In the genomic region with DNA sequence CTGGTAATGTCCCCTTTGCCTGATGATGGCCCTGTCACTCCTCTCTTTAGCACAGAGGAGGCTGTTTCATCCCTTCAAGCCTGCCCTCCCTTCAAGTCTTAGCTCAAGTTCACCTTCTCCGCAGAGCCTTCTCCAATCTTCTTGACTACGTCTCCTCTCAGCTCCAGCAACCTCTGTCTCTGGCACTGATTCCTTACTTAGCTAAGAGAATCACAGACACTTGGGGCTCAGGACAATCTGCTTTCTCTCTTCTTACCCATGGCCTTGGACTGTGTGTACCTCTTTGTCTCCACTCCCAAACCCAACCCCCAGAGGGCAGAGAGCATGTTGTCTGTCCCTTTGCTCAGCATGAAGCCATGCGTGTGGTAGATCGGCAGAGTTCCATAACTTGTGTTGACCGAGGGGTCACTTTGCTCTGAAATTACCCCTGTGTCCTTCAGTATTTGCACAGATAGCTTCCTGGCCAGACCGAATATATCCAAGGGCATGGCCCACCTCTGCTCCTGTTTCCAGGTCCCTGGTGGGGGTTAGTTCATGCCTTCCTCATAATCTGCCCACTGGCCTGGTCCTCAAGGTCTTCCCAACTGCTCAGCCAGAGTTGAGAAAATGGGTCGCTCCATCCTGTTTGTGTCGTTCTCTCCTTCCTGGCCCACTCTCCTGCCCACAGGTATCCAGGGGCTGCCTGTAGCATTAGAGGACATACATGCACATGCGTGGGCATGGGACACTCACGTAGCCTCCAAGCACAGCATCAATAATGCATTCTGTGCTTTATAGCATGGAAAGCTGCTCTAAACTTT, we compare ENCODE assay signal across 1 cellular context.
A peak's percentile ranks its signal among the peaks of the same experiment; 100 is the strongest.
TF ChIP-seq lines count a peak whose summit lies in the region.

No MANE protein-coding gene starts in this region.

TF ChIP-seq in HepG2, 621 proteins besides CTCF, POLR2A, EP300 and RAD21 (continued from another document and continues in another):
- no peak for TF ChIP-seq ZNF557 (CRISPR knock-in tag; IDR thresholded peaks at IDR 0.05)
- no peak for TF ChIP-seq MAFG (CRISPR knock-in tag; IDR thresholded peaks at IDR 0.05)
- peak; percentile 89 for TF ChIP-seq ETV5 (CRISPR knock-in tag; IDR thresholded peaks at IDR 0.05; ENCODE audit: borderline replicate concordance)
- 0 out of 2 replicates have a peak, but pooled peaks have one; percentile 18 for TF ChIP-seq ZNF274 (CRISPR knock-in tag; IDR thresholded peaks at IDR 0.05)
- peak; percentile 62 for TF ChIP-seq MED8 (CRISPR knock-in tag; IDR thresholded peaks at IDR 0.05; ENCODE audit: insufficient replicate concordance)
- TF ChIP-seq PPARG (CRISPR knock-in tag; conservative IDR thresholded peaks at IDR 0.05): peak; percentile 68
- TF ChIP-seq, protein P1, sequence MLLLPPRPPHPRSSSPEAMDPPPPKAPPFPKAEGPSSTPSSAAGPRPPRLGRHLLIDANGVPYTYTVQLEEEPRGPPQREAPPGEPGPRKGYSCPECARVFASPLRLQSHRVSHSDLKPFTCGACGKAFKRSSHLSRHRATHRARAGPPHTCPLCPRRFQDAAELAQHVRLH (CRISPR knock-in tag; IDR thresholded peaks at IDR 0.05; ENCODE audit: borderline replicate concordance, low read depth): peak; percentile 95; the same call in 1 of the 2 replicates
- no peak for TF ChIP-seq ZBTB42 (CRISPR knock-in tag; IDR thresholded peaks at IDR 0.05)
- TF ChIP-seq ISL2 (CRISPR knock-in tag; IDR thresholded peaks at IDR 0.05): peak; percentile 84
- peak; percentile 63; the same call in 1 of the 2 replicates for TF ChIP-seq FOXC1 (CRISPR knock-in tag; IDR thresholded peaks at IDR 0.05; ENCODE audit: borderline replicate concordance)
- TF ChIP-seq MTA1 (CRISPR knock-in tag; IDR thresholded peaks at IDR 0.05; ENCODE audit: borderline replicate concordance): peak; percentile 97
- peak; percentile 98 for TF ChIP-seq ESRRA (CRISPR knock-in tag; IDR thresholded peaks at IDR 0.05; ENCODE audit: low read depth)
- TF ChIP-seq, protein P2, sequence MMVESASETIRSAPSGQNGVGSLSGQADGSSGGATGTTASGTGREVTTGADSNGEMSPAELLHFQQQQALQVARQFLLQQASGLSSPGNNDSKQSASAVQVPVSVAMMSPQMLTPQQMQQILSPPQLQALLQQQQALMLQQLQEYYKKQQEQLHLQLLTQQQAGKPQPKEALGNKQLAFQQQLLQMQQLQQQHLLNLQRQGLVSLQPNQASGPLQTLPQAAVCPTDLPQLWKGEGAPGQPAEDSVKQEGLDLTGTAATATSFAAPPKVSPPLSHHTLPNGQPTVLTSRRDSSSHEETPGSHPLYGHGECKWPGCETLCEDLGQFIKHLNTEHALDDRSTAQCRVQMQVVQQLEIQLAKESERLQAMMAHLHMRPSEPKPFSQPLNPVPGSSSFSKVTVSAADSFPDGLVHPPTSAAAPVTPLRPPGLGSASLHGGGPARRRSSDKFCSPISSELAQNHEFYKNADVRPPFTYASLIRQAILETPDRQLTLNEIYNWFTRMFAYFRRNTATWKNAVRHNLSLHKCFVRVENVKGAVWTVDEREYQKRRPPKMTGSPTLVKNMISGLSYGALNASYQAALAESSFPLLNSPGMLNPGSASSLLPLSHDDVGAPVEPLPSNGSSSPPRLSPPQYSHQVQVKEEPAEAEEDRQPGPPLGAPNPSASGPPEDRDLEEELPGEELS (CRISPR knock-in tag; IDR thresholded peaks at IDR 0.05): peak; percentile 90
- TF ChIP-seq, protein P3, sequence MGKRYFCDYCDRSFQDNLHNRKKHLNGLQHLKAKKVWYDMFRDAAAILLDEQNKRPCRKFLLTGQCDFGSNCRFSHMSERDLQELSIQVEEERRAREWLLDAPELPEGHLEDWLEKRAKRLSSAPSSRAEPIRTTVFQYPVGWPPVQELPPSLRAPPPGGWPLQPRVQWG (CRISPR knock-in tag; IDR thresholded peaks at IDR 0.05; ENCODE audit: borderline replicate concordance, low read depth): no peak
- TF ChIP-seq ZNF766 (CRISPR knock-in tag; IDR thresholded peaks at IDR 0.05; ENCODE audit: borderline replicate concordance): peak; percentile 73; the same call in 1 of the 2 replicates
- TF ChIP-seq, protein P4, sequence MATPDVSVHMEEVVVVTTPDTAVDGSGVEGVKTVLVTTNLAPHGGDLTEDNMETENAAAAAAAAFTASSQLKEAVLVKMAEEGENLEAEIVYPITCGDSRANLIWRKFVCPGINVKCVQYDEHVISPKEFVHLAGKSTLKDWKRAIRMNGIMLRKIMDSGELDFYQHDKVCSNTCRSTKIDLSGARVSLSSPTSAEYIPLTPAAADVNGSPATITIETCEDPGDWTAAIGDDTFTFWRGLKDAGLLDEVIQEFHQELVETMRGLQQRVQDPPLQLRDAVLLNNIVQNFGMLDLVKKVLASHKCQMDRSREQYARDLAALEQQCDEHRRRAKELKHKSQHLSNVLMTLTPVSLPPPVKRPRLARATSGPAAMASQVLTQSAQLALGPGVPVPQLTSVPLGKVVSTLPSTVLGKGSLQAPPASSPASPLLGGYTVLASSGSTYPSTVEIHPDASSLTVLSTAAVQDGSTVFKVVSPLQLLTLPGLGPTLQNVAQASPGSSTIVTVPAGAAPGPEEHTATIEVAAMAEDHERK (CRISPR knock-in tag; IDR thresholded peaks at IDR 0.05; ENCODE audit: low read depth): 0 out of 2 replicates have a peak, but pooled peaks have one; percentile 20
- peak; percentile 90 for TF ChIP-seq SAP130 (CRISPR knock-in tag; IDR thresholded peaks at IDR 0.05; ENCODE audit: low read depth)
- TF ChIP-seq U2AF1 (optimal IDR thresholded peaks at IDR 0.05; ENCODE audit: low read depth, low read length): peak; percentile 40
- peak; percentile 90; the same call in 1 of the 2 replicates for TF ChIP-seq RFXAP (CRISPR knock-in tag; IDR thresholded peaks at IDR 0.05; ENCODE audit: borderline replicate concordance)
- 0 out of 2 replicates have a peak, but pooled peaks have one; percentile 67 for TF ChIP-seq ZNF564 (CRISPR knock-in tag; IDR thresholded peaks at IDR 0.05)
- peak; percentile 80; the same call in 1 of the 2 replicates for TF ChIP-seq ZNF446 (CRISPR knock-in tag; IDR thresholded peaks at IDR 0.05)
- TF ChIP-seq TOPORS (CRISPR knock-in tag; IDR thresholded peaks at IDR 0.05): peak; percentile 79; the same call in 1 of the 2 replicates
- TF ChIP-seq ZNF616 (CRISPR knock-in tag; IDR thresholded peaks at IDR 0.05; ENCODE audit: low read depth): peak; percentile 28
- 0 out of 2 replicates have a peak, but pooled peaks have one; percentile 50 for TF ChIP-seq NFIC (IDR thresholded peaks at IDR 0.05; ENCODE audit: low read length)
- peak; percentile 89; the same call in 1 of the 2 replicates for TF ChIP-seq MIER2 (CRISPR knock-in tag; IDR thresholded peaks at IDR 0.05)
- no peak for TF ChIP-seq ZNF260 (CRISPR knock-in tag; IDR thresholded peaks at IDR 0.05; ENCODE audit: borderline replicate concordance, low read depth)
- TF ChIP-seq, protein P5, sequence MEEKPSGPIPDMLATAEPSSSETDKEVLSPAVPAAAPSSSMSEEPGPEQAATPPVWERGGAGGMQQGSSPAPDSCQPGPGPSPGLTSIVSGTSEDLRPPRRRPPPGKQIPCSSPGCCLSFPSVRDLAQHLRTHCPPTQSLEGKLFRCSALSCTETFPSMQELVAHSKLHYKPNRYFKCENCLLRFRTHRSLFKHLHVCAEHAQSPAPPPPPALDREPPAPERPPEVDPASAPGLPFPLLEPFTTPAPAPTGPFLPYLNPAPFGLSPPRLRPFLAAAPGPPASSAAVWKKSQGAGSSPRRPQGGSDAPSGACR (CRISPR knock-in tag; IDR thresholded peaks at IDR 0.05): peak; percentile 93
- TF ChIP-seq, protein P6, sequence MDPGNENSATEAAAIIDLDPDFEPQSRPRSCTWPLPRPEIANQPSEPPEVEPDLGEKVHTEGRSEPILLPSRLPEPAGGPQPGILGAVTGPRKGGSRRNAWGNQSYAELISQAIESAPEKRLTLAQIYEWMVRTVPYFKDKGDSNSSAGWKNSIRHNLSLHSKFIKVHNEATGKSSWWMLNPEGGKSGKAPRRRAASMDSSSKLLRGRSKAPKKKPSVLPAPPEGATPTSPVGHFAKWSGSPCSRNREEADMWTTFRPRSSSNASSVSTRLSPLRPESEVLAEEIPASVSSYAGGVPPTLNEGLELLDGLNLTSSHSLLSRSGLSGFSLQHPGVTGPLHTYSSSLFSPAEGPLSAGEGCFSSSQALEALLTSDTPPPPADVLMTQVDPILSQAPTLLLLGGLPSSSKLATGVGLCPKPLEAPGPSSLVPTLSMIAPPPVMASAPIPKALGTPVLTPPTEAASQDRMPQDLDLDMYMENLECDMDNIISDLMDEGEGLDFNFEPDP (CRISPR knock-in tag; conservative IDR thresholded peaks at IDR 0.05): peak; percentile 96; the same call in 1 of the 2 replicates
- TF ChIP-seq ZFP37 (CRISPR knock-in tag; IDR thresholded peaks at IDR 0.05; ENCODE audit: borderline replicate concordance): peak; percentile 75; the same call in 1 of the 2 replicates
- TF ChIP-seq SP2 (CRISPR knock-in tag; IDR thresholded peaks at IDR 0.05): no peak
- peak; percentile 98 for TF ChIP-seq RXRA (CRISPR knock-in tag; IDR thresholded peaks at IDR 0.05)
- peak; percentile 41; the same call in 1 of the 2 replicates for TF ChIP-seq ZFX (CRISPR knock-in tag; IDR thresholded peaks at IDR 0.05; ENCODE audit: low read depth)
- peak; percentile 53 to 89 for TF ChIP-seq NR2F1 (CRISPR knock-in tag; IDR thresholded peaks at IDR 0.05)
- TF ChIP-seq ZNF230 (CRISPR knock-in tag; IDR thresholded peaks at IDR 0.05): no peak
- TF ChIP-seq, protein P7, sequence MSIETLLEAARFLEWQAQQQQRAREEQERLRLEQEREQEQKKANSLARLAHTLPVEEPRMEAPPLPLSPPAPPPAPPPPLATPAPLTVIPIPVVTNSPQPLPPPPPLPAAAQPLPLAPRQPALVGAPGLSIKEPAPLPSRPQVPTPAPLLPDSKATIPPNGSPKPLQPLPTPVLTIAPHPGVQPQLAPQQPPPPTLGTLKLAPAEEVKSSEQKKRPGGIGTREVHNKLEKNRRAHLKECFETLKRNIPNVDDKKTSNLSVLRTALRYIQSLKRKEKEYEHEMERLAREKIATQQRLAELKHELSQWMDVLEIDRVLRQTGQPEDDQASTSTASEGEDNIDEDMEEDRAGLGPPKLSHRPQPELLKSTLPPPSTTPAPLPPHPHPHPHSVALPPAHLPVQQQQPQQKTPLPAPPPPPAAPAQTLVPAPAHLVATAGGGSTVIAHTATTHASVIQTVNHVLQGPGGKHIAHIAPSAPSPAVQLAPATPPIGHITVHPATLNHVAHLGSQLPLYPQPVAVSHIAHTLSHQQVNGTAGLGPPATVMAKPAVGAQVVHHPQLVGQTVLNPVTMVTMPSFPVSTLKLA (IDR thresholded peaks at IDR 0.05): peak; percentile 59
- 0 out of 2 replicates have a peak, but pooled peaks have one; percentile 6 for TF ChIP-seq HCFC1 (IDR thresholded peaks at IDR 0.05; ENCODE audit: low read depth, low read length)
- peak; percentile 98 for TF ChIP-seq HNF4G (IDR thresholded peaks at IDR 0.05; ENCODE audit: borderline replicate concordance, low read depth, low read length)
- TF ChIP-seq HNF4G (CRISPR knock-in tag; IDR thresholded peaks at IDR 0.05; ENCODE audit: borderline replicate concordance, low read depth): peak; percentile 93
- peak; percentile 99 for TF ChIP-seq DPF2 (CRISPR knock-in tag; IDR thresholded peaks at IDR 0.05; ENCODE audit: borderline replicate concordance, low read depth)
- TF ChIP-seq HDAC2 (CRISPR knock-in tag; IDR thresholded peaks at IDR 0.05): peak; percentile 99
- TF ChIP-seq, protein P8, sequence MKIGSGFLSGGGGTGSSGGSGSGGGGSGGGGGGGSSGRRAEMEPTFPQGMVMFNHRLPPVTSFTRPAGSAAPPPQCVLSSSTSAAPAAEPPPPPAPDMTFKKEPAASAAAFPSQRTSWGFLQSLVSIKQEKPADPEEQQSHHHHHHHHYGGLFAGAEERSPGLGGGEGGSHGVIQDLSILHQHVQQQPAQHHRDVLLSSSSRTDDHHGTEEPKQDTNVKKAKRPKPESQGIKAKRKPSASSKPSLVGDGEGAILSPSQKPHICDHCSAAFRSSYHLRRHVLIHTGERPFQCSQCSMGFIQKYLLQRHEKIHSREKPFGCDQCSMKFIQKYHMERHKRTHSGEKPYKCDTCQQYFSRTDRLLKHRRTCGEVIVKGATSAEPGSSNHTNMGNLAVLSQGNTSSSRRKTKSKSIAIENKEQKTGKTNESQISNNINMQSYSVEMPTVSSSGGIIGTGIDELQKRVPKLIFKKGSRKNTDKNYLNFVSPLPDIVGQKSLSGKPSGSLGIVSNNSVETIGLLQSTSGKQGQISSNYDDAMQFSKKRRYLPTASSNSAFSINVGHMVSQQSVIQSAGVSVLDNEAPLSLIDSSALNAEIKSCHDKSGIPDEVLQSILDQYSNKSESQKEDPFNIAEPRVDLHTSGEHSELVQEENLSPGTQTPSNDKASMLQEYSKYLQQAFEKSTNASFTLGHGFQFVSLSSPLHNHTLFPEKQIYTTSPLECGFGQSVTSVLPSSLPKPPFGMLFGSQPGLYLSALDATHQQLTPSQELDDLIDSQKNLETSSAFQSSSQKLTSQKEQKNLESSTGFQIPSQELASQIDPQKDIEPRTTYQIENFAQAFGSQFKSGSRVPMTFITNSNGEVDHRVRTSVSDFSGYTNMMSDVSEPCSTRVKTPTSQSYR (CRISPR knock-in tag; IDR thresholded peaks at IDR 0.05; ENCODE audit: borderline replicate concordance): peak; percentile 97
- TF ChIP-seq SALL2 (CRISPR knock-in tag; IDR thresholded peaks at IDR 0.05): peak; percentile 76; the same call in 1 of the 2 replicates
- peak; percentile 95 for TF ChIP-seq NCOA2 (CRISPR knock-in tag; IDR thresholded peaks at IDR 0.05)
- TF ChIP-seq, protein P9, sequence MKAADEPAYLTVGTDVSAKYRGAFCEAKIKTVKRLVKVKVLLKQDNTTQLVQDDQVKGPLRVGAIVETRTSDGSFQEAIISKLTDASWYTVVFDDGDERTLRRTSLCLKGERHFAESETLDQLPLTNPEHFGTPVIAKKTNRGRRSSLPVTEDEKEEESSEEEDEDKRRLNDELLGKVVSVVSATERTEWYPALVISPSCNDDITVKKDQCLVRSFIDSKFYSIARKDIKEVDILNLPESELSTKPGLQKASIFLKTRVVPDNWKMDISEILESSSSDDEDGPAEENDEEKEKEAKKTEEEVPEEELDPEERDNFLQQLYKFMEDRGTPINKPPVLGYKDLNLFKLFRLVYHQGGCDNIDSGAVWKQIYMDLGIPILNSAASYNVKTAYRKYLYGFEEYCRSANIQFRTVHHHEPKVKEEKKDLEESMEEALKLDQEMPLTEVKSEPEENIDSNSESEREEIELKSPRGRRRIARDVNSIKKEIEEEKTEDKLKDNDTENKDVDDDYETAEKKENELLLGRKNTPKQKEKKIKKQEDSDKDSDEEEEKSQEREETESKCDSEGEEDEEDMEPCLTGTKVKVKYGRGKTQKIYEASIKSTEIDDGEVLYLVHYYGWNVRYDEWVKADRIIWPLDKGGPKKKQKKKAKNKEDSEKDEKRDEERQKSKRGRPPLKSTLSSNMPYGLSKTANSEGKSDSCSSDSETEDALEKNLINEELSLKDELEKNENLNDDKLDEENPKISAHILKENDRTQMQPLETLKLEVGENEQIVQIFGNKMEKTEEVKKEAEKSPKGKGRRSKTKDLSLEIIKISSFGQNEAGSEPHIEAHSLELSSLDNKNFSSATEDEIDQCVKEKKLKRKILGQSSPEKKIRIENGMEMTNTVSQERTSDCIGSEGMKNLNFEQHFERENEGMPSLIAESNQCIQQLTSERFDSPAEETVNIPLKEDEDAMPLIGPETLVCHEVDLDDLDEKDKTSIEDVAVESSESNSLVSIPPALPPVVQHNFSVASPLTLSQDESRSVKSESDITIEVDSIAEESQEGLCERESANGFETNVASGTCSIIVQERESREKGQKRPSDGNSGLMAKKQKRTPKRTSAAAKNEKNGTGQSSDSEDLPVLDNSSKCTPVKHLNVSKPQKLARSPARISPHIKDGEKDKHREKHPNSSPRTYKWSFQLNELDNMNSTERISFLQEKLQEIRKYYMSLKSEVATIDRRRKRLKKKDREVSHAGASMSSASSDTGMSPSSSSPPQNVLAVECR (CRISPR knock-in tag; IDR thresholded peaks at IDR 0.05; ENCODE audit: borderline replicate concordance): peak; percentile 76
- peak; percentile 87; the same call in 1 of the 2 replicates for TF ChIP-seq KDM1A (CRISPR knock-in tag; IDR thresholded peaks at IDR 0.05)
- peak; percentile 94 for TF ChIP-seq MED1 (CRISPR knock-in tag; IDR thresholded peaks at IDR 0.05)
- TF ChIP-seq SP5 (CRISPR knock-in tag; IDR thresholded peaks at IDR 0.05; ENCODE audit: borderline replicate concordance, low read depth): peak; percentile 85; the same call in 1 of the 2 replicates
